21 cellular contexts compared by ENCODE assay signal in genomic region chr1:66585002-66585401, GRCh38. TPM values are rescaled to one million over a fixed set of nuclear protein-coding genes. Genes with fewer than 3 reads are reported as not detected.
"Had no signal": no experiment of that assay in that cellular context is flagged by ENCODE, and none has a peak within 500 bp of the region (broad histone marks: within the 10 kb centered on the region; RNA-seq: fewer than 3 reads in every experiment).

No MANE protein-coding gene starts in this region.

- FAIRE-seq: colon had no signal

- H3K4me3 ChIP-seq: ascending aorta, breast epithelium, gastrocnemius medialis, mucosa of descending colon, sigmoid colon, spleen, thoracic aorta had no signal

- H3K27ac ChIP-seq: ascending aorta, breast epithelium, gastrocnemius medialis, sigmoid colon, spleen, thoracic aorta had no signal

- H3K27me3 ChIP-seq: ascending aorta, breast epithelium, gastrocnemius medialis, sigmoid colon, spleen had no signal

- DNase-seq: activated CD4-positive, alpha-beta T cell treated with anti-CD3 and anti-CD28 coated beads, Interleukin-2, amount 10 ng/mL, durations not matched to agents 7 days and 5 days; activated CD8-positive, alpha-beta memory T cell treated with anti-CD3 and anti-CD28 coated beads, Interleukin-2, amount 50 U/mL, for 48 hours; activated effector memory CD4-positive, alpha-beta T cell treated with anti-CD3 and anti-CD28 coated beads, Interleukin-2, amount 50 U/mL, for 16 hours; activated naive CD4-positive, alpha-beta T cell treated with anti-CD3 and anti-CD28 coated beads, Interleukin-2, amount 50 U/mL, for 16 hours; activated T-cell treated with anti-CD3 and anti-CD28 coated beads, Interleukin-2, amount 50 U/mL, for 48 hours; endodermal cell; gastrocnemius medialis; head of caudate nucleus; left ventricle myocardium superior; mucosa of descending colon; naive thymus-derived CD4-positive, alpha-beta T cell; sigmoid colon; spleen; stimulated activated naive B cell treated with anti-CD40 and anti-IgM and Interleukin-4, amounts not matched to agents 10 μg/mL and 1 μg/mL and 100 μg/mL, for 72 hours; T1000 had no signal

- H3K4me1 ChIP-seq: breast epithelium, sigmoid colon, spleen had no signal

- H3K36me3 ChIP-seq: ascending aorta, breast epithelium, gastrocnemius medialis, sigmoid colon, spleen, thoracic aorta had no signal

- H3K9me3 ChIP-seq: ascending aorta, breast epithelium, gastrocnemius medialis, mucosa of descending colon, sigmoid colon, spleen, thoracic aorta had no signal

- ATAC-seq: activated CD4-positive, CD25-positive, alpha-beta regulatory T cell treated with anti-CD3 and anti-CD28 coated beads, Interleukin-2, amount 50 U/mL, for 24 hours; gastrocnemius medialis; left ventricle myocardium superior; mucosa of descending colon; naive thymus-derived CD4-positive, alpha-beta T cell; stimulated activated naive B cell treated with anti-CD40 and anti-IgM and Interleukin-4, amounts not matched to agents 10 μg/mL and 1 μg/mL and 100 μg/mL, for 72 hours had no signal

RNA-seq across cellular contexts. Expression of gene SGIP1, which starts 51.0 kb away (rescaled TPM):
- total RNA-seq: activated CD4-positive, alpha-beta T cell treated with anti-CD3 and anti-CD28 coated beads, Interleukin-2, amount 10 ng/mL, durations not matched to agents 7 days and 5 days; naive thymus-derived CD4-positive, alpha-beta T cell; T-helper 1 cell treated with Interleukin-12 subunit alpha and Interleukin-12 subunit beta and Interleukin-4 antibody, amounts not matched to agents 30 ng/mL and 1 ng/mL, for 36 hours had no signal
- polyA plus RNA-seq: naive thymus-derived CD4-positive, alpha-beta T cell had no signal
